7 cellular contexts compared by ENCODE assay signal in genomic region chr9:63823375-63824201, GRCh38.
DNase-seq lines count a peak whose midpoint lies in the region; ATAC-seq, FAIRE-seq and TF ChIP-seq lines count a peak whose summit lies in the region.
"Not testable (repeated sequence)": the region's sequence is repeated elsewhere in the genome, so short reads cannot be mapped to it uniquely, and the experiment has no call there.

No MANE protein-coding gene starts in this region.

- not testable (repeated sequence) for H3K4me3 ChIP-seq in choroid plexus epithelial cell (ENCODE audit: low read depth, low read length); HepG2 (replicated peaks in 1 of 3; ENCODE audit: insufficient read depth in 1 of 3, low read depth in 2 of 3, low read length in 3 of 3); psoas muscle

- FAIRE-seq in HepG2 (lab: Jason Lieb, UNC): not testable (repeated sequence)

- H3K27ac Mint-ChIP-seq in T-cell: not testable (repeated sequence)

- in situ Hi-C loops in HepG2 (cut with HindIII; ENCODE audit: extremely low pct_ligation_motif_present, low pct_unique_long_range_greater_than_20kb): not testable (repeated sequence)

- H3K4me3 Mint-ChIP-seq in T-cell: not testable (repeated sequence)

- intact Hi-C loops in Right ventricle myocardium inferior (cut with DNase I); HepG2 (cut with micrococcal nuclease; ENCODE audit: unreplicated experiment); psoas muscle (cut with DNase I): not testable (repeated sequence)

- POLR2A ChIA-PET in GM10248 (lab: Yijun Ruan, JAX); T-cell (lab: Charles Lee); HepG2 (lab: Yijun Ruan, JAX): not testable (repeated sequence)

- H2AFZ ChIP-seq in HepG2 (ENCODE audit: low read length): not testable (repeated sequence)

- not testable (repeated sequence) for TF ChIP-seq EP300 in HepG2 (IDR thresholded peaks at IDR 0.05; ENCODE audit: low read depth in 2 of 2, low read length in 2 of 2); HepG2 (CRISPR knock-in tag; IDR thresholded peaks at IDR 0.05; ENCODE audit: borderline replicate concordance)

- TF ChIP-seq CTCF in GM10248 (IDR thresholded peaks at IDR 0.05; ENCODE audit: control extremely low read depth, extremely low read depth, low read depth, missing control alignments); choroid plexus epithelial cell (conservative IDR thresholded peaks at IDR 0.05; ENCODE audit: low read depth, low read length); HepG2 (CRISPR knock-in tag; IDR thresholded peaks at IDR 0.05); psoas muscle (IDR thresholded peaks at IDR 0.05): not testable (repeated sequence)

- WGBS in HepG2 (ENCODE audit: low lambda C conversion rate): 24% methylated on average over 8 of the region's 8 CpGs
- WGBS in psoas muscle, 3 donors: 59 to 67% (median 60%) methylated on average over 8 of the region's 8 CpGs

- ATAC-seq in HG02981 (IDR thresholded peaks at IDR 0.05; ENCODE audit: unreplicated experiment) (peak; percentile 45), T-cell (replicated peaks in 1 of 4) (peak in 3 of 4 experiments; percentile 40 to 57 (median 56)), Right ventricle myocardium inferior (peak; percentile 88), HepG2 (peak; percentile 77), psoas muscle (peak; percentile 62 to 80 (median 75))

- H3K27me3 ChIP-seq in HepG2 (ENCODE audit: control insufficient read depth in 1 of 2, insufficient read depth in 2 of 2, low read length in 2 of 2); psoas muscle (ENCODE audit: insufficient read depth in 3 of 3, low read length in 2 of 3): not testable (repeated sequence)

- H3K36me3 Mint-ChIP-seq in T-cell: not testable (repeated sequence)

- not testable (repeated sequence) for H3K9ac ChIP-seq in HepG2 (ENCODE audit: insufficient read depth, low read depth, low read length)

- CTCF ChIA-PET in GM10248 (lab: Yijun Ruan, JAX); T-cell (lab: Charles Lee); HepG2 (lab: Yijun Ruan, JAX; ENCODE audit: low intra/inter-chr PET ratio, low total read pairs): not testable (repeated sequence)

- H3K9me3 Mint-ChIP-seq in T-cell: peaks cover 10 to 14% (median 12%) of the 10 kb centered on the region in 3 donors

- H3K9me3 ChIP-seq in HepG2 (ENCODE audit: low read length): peaks cover 18% of the 10 kb centered on the region
- not testable (repeated sequence) for H3K9me3 ChIP-seq in psoas muscle

- H3K4me1 Mint-ChIP-seq in T-cell: not testable (repeated sequence)

- not testable (repeated sequence) for H3K27ac ChIP-seq in HepG2 (ENCODE audit: extremely low read length, insufficient read depth, low read length); psoas muscle

- not testable (repeated sequence) for H3K79me2 ChIP-seq in HepG2 (ENCODE audit: insufficient read depth, low read length)

- not testable (repeated sequence) for H4K20me1 ChIP-seq in HepG2 (ENCODE audit: insufficient read depth, low read length)

- H3K36me3 ChIP-seq in HepG2 (replicated peaks in 1 of 2; ENCODE audit: control insufficient read depth in 1 of 2, insufficient read depth in 2 of 2, low read length in 2 of 2); psoas muscle (ENCODE audit: insufficient read depth in 1 of 2, low read depth in 1 of 2): not testable (repeated sequence)

- peak; percentile 14 for DNase-seq in GM10248 (ENCODE audit: extremely low spot score)
- DNase-seq in T-cell; Right ventricle myocardium inferior (ENCODE audit: missing footprints); HepG2 (ENCODE audit: low spot score); psoas muscle: not testable (repeated sequence)
- peak; percentile 6 for DNase-seq in choroid plexus epithelial cell (ENCODE audit: low read depth)

- not testable (repeated sequence) for TF ChIP-seq RAD21 in HepG2 (CRISPR knock-in tag; IDR thresholded peaks at IDR 0.05)

- not testable (repeated sequence) for TF ChIP-seq POLR2A in HepG2 (IDR thresholded peaks at IDR 0.05; ENCODE audit: insufficient read depth in 1 of 2, low read depth in 2 of 2, low read length in 2 of 2)

- H3K27me3 Mint-ChIP-seq in T-cell: not testable (repeated sequence)

- not testable (repeated sequence) for H3K4me2 ChIP-seq in HepG2 (ENCODE audit: low read depth, low read length)

- BruUV-seq in HepG2 (replicated peaks; lab: Mats Ljungman, UMichigan): not testable (repeated sequence)

- not testable (repeated sequence) for H3K4me1 ChIP-seq in HepG2 (ENCODE audit: insufficient read depth, low read length); psoas muscle
